In genomic region chr12:24854017-24854416, GRCh38 we compare ENCODE assay signal across 1 cellular context.
TF ChIP-seq lines count a peak whose summit lies in the region.

No MANE protein-coding gene starts in this region.

TF ChIP-seq in GM23338, 12 proteins besides CTCF, POLR2A, EP300 and RAD21 (continued from another document):
- TF ChIP-seq ZNF462 (CRISPR knock-in tag; IDR thresholded peaks at IDR 0.05) (no peak), REST (IDR thresholded peaks at IDR 0.05; ENCODE audit: unreplicated experiment) (no peak), ETS1 (IDR thresholded peaks at IDR 0.05) (no peak), CREB1 (CRISPR knock-in tag; IDR thresholded peaks at IDR 0.05; ENCODE audit: low read depth) (no peak), NANOG (IDR thresholded peaks at IDR 0.05; ENCODE audit: borderline replicate concordance) (no peak)
